8 cellular contexts compared by ENCODE assay signal in the genomic region with DNA sequence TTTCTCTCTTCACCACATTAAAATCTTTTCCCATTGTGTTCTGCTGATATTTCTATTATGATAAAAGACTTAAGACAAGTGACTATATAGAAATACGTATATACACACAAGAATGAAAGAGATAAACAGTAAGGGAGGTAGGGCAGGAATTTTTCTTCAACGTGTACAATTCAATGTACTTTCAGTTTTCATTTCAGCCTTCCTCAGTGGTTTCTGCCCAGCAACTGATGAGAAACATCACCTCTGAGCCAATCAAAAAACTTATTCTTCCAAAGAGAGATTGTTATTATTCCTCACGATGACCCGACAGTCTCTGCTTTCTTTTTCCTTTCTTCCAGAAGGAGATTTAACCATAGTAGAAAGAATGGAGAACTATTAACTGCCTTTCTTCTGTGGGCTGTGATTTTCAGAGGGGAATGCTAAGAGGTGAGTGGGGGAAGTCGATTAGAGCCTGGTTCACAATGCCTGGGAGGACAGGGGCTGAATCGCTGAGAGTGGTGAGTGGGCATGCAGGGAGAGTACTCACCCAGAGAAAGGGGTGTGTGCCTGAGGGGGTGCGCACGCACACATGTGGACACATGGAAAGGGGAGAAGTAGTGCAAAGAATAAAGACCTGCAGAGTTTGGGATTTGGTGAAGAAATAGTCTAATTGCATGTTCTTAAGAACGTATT. TPM values are rescaled to one million over a fixed set of nuclear protein-coding genes. Genes with fewer than 3 reads are reported as not detected.
A peak's percentile ranks its signal among the peaks of the same experiment; 100 is the strongest.
DNase-seq lines count a peak whose midpoint lies in the region; ATAC-seq and TF ChIP-seq lines count a peak whose summit lies in the region.

A gene (plus strand): TSS at position 289 of the 672 bp plus-strand sequence. CDS start 3,289 bp downstream, outside the sequence.

- TF ChIP-seq CTCF in AG10803 (conservative IDR thresholded peaks at IDR 0.05; ENCODE audit: low read length) (no peak), coronary artery (IDR thresholded peaks at IDR 0.05) (no peak)

- ATAC-seq in GM19023 (IDR thresholded peaks at IDR 0.05; ENCODE audit: unreplicated experiment) (peak; percentile 82), HG03175 (IDR thresholded peaks at IDR 0.05; ENCODE audit: unreplicated experiment) (peak; percentile 92), left colon (peak; percentile 98)

- peak within 1 kb of the TSS; percentile 82 for H3K4me3 ChIP-seq in AG10803 (ENCODE audit: low read length)
- H3K4me3 ChIP-seq in coronary artery, result peak within 1 kb of the TSS; percentile 74

- intact Hi-C loops in left colon (cut with DNase I, micrococcal nuclease), result no loop called here

- peak within 1 kb of the TSS; percentile 70 to 84 for H3K27ac ChIP-seq in coronary artery

- peak; percentile 58 for DNase-seq in AG10803 (ENCODE audit: low read depth)
- DNase-seq in NCI-H510A (lab: John Stamatoyannopoulos, UW), result peak; percentile 22
- DNase-seq in activated CD4-positive, alpha-beta T cell treated with anti-CD3 and anti-CD28 coated beads for 4 hours, result peak; percentile 62 to 64
- DNase-seq in coronary artery (ENCODE audit: low spot score), result peak; percentile 79
- peak; percentile 68 to 73 for DNase-seq in left colon
- DNase-seq in stimulated activated CD4-positive, alpha-beta T cell treated with anti-CD3 and anti-CD28 coated beads, Interleukin-2, amount 100 ng/mL, for 24 hours, result peak; percentile 71 to 75

RNA-seq across cellular contexts. Expression of the gene that starts here (rescaled TPM):
- total RNA-seq in left colon, result 10 to 100 TPM; 21.2 to 21.6 TPM

Comparison
In these comparisons a context has a peak if more than half of its experiments do, and no peak if none do; other contexts are left out.
1. Peak in every context shown above with its lines: DNase-seq, ATAC-seq, H3K4me3 ChIP-seq and H3K27ac ChIP-seq.
2. DNase-seq: peak in every context shown above with its lines; median percentile 79 in coronary artery; 73 in stimulated activated CD4-positive, alpha-beta T cell treated with anti-CD3 and anti-CD28 coated beads, Interleukin-2, amount 100 ng/mL, for 24 hours; 70 in left colon; 63 in activated CD4-positive, alpha-beta T cell treated with anti-CD3 and anti-CD28 coated beads for 4 hours; 58 in AG10803; 22 in NCI-H510A.